Comparison of ENCODE assay signal across 19 cellular contexts in the genomic region with DNA sequence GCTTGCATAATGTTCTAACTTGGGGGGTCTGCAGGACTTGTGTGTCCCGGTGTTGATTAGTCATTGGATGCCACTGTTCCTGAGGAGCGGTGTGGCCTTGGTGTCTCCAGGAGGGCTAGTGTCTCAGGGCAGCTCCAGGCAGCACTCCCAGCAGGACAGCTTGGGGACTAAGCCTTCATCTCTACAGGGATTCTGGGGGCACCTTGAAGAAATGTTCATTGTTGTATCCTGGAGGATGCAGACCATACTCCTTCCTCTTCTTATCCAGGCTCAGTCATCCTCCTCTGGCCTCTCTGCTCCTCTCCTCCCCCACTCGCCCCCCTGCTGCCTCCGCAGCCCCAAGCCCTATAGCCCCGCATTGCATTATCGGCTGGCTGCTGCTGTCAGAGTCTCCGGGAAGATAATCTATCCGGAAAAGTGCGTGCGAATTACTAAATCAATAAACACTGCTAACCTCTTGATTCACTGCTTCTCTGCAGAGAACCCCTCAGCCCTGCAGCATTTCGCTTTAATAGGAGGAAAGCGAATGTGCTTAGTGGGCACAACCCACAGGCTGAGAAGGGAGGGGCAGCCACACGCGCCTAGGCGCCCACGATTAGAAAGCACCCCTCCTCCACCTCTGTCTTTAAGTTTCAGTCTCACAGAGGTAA.
A peak's percentile ranks its signal among the peaks of the same experiment; 100 is the strongest.
DNase-seq lines count a peak whose midpoint lies in the region; ATAC-seq and TF ChIP-seq lines count a peak whose summit lies in the region.
"Had no signal": no experiment of that assay in that cellular context is flagged by ENCODE, and none has a peak within 500 bp of the region (broad histone marks: within the 10 kb centered on the region; RNA-seq: fewer than 3 reads in every experiment).

No MANE protein-coding gene starts in this region.

- in situ Hi-C loops in KBM-7 (cut with MboI; ENCODE audit: low pct_unique_long_range_greater_than_20kb, low sequenced_read_pairs), result loop anchor here (25.0 kb wide), 1 partner anchor 329 kb away; no protein-coding TSS in a partner anchor

- peak overlapping the region; percentile 32 for H3K4me3 ChIP-seq in choroid plexus epithelial cell (ENCODE audit: low read depth, low read length)
- H3K4me3 ChIP-seq: transverse colon had no signal

- ATAC-seq in GM21390 (IDR thresholded peaks at IDR 0.05; ENCODE audit: unreplicated experiment) (no peak), GM18517 (IDR thresholded peaks at IDR 0.05; ENCODE audit: unreplicated experiment) (no peak)

- no peak for TF ChIP-seq CTCF in choroid plexus epithelial cell (conservative IDR thresholded peaks at IDR 0.05; ENCODE audit: low read depth, low read length)

- DNase-seq in NCI-H748 (lab: John Stamatoyannopoulos, UW; ENCODE audit: unreplicated experiment) (peak; percentile 63), NCI-H748 treated with DMSO at 0.1 percent for 48 hours (lab: John Stamatoyannopoulos, UW) (no peak), choroid plexus epithelial cell (ENCODE audit: low read depth) (peak; percentile 23), iPS-NIHi7 (ENCODE audit: extremely low spot score) (peak; percentile 40), KBM-7 (no peak)
- no peak for DNase-seq in activated CD4-positive, alpha-beta T cell treated with anti-CD3 and anti-CD28 coated beads, Interleukin-2, amount 50 U/mL, for 4 hours
- DNase-seq: activated B cell treated with CpG ODN at 0.5 μM for 24 hours; activated CD8-positive, alpha-beta memory T cell treated with anti-CD3 and anti-CD28 coated beads, Interleukin-2, amount 50 U/mL, for 4 hours; activated naive CD8-positive, alpha-beta T cell treated with anti-CD3 and anti-CD28 coated beads, Interleukin-2, amount 10 ng/mL, durations not matched to agents 7 days and 5 days; hippocampal formation; KG1; kidney glomerular epithelial cell; NCI-H1436 treated with DMSO at 0.1 percent for 48 hours; NCI-H2171 treated with DMSO at 0.1 percent for 48 hours; NCI-H526 treated with DMSO at 0.1 percent for 48 hours; nucleus accumbens; transverse colon had no signal

Comparison
In these comparisons a context has a peak if more than half of its experiments do, and no peak if none do; other contexts are left out.
1. DNase-seq: peak in NCI-H748 (single experiment), choroid plexus epithelial cell (single experiment) and iPS-NIHi7 (single experiment); none in NCI-H748 treated with DMSO at 0.1 percent for 48 hours (single experiment), activated CD4-positive, alpha-beta T cell treated with anti-CD3 and anti-CD28 coated beads, Interleukin-2, amount 50 U/mL, for 4 hours (0 of 2) and KBM-7 (single experiment).